ENCODE assay signal across 23 cellular contexts in the genomic region with DNA sequence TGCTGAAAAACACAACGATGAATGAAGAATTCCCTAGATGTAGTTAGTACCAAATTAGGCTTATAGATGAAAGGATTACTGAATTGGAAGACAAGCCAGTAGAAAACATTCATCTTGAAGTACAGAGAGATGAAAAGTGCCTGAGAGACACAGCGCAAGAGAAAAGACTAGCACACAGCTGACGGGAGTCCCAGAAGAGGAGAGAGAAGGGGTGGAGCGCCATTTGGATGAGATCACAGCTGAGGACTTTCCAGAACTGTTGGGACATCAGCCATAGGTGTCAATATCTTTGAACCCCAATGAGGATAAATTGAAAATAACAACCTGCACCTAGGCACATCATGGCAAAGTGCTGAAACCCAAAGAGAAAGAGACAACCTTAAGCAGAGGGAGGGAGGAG.
"Had no signal": no experiment of that assay in that cellular context is flagged by ENCODE, and none has a peak within 500 bp of the region (broad histone marks: within the 10 kb centered on the region; RNA-seq: fewer than 3 reads in every experiment).

No MANE protein-coding gene starts in this region.

- DNase-seq: colonic mucosa; effector CD8-positive, alpha-beta T cell; endodermal cell; foreskin keratinocyte; heart right ventricle; natural killer cell; pancreas; right cardiac atrium; sigmoid colon; stimulated activated CD4-positive, alpha-beta T cell treated with anti-CD3 and anti-CD28 coated beads, Interleukin-2, amount 100 ng/mL, for 24 hours; stimulated activated CD4-positive, alpha-beta T cell treated with anti-CD3 and anti-CD28 coated beads, Interleukin-4, amount 100 ng/mL, for 24 hours; stimulated activated naive CD4-positive, alpha-beta T cell treated with Interleukin-2 at 50 U/mL for 16 hours; thyroid gland; trophoblast cell had no signal

- H3K36me3 ChIP-seq: colonic mucosa, pancreas, thyroid gland had no signal

- H3K27ac Mint-ChIP-seq: dendritic cell treated with granulocyte-macrophage colony-stimulating factor and Interleukin-4, amounts not matched to agents 40 ng/mL and 50 ng/mL, for 4 days; endodermal cell; memory B cell; natural killer cell; stimulated activated effector memory CD8-positive, alpha-beta T cell treated with anti-CD3 and anti-CD28 coated beads, Interleukin-12 subunit alpha, Interleukin-12 subunit beta, amount 100 ng/mL, for 72 hours had no signal

- ATAC-seq: esophagus mucosa; foreskin keratinocyte; gastroesophageal sphincter; left lobe of liver; natural killer cell; pancreas; stimulated activated effector memory CD8-positive, alpha-beta T cell treated with anti-CD3 and anti-CD28 coated beads, Interleukin-12 subunit alpha, Interleukin-12 subunit beta, amount 100 ng/mL, for 72 hours had no signal

- H3K9me3 Mint-ChIP-seq: stimulated activated effector memory CD8-positive, alpha-beta T cell treated with anti-CD3 and anti-CD28 coated beads, Interleukin-12 subunit alpha, Interleukin-12 subunit beta, amount 100 ng/mL, for 72 hours had no signal

- H3K9me3 ChIP-seq: colonic mucosa, pancreas, sigmoid colon, thyroid gland, vagina had no signal

- H3K4me1 Mint-ChIP-seq: endodermal cell had no signal

- H3K27ac ChIP-seq: colonic mucosa, epithelial cell of prostate, foreskin keratinocyte, gastroesophageal sphincter, heart right ventricle, pancreas, sigmoid colon, thyroid gland, vagina had no signal

- H3K27me3 Mint-ChIP-seq: dendritic cell treated with granulocyte-macrophage colony-stimulating factor and Interleukin-4, amounts not matched to agents 40 ng/mL and 50 ng/mL, for 4 days; memory B cell had no signal

- H3K27me3 ChIP-seq: colonic mucosa, foreskin keratinocyte, gastroesophageal sphincter, heart right ventricle, pancreas, sigmoid colon, thyroid gland, vagina had no signal

- H3K4me1 ChIP-seq: colonic mucosa, gastroesophageal sphincter, pancreas, sigmoid colon, vagina had no signal

- H3K4me3 ChIP-seq: colonic mucosa, gastroesophageal sphincter, heart right ventricle, lung, pancreas, sigmoid colon, thyroid gland, vagina had no signal

- H3K4me3 Mint-ChIP-seq: dendritic cell treated with granulocyte-macrophage colony-stimulating factor and Interleukin-4, amounts not matched to agents 40 ng/mL and 50 ng/mL, for 4 days; endodermal cell; memory B cell; natural killer cell; stimulated activated effector memory CD8-positive, alpha-beta T cell treated with anti-CD3 and anti-CD28 coated beads, Interleukin-12 subunit alpha, Interleukin-12 subunit beta, amount 100 ng/mL, for 72 hours had no signal
